In the genomic region with DNA sequence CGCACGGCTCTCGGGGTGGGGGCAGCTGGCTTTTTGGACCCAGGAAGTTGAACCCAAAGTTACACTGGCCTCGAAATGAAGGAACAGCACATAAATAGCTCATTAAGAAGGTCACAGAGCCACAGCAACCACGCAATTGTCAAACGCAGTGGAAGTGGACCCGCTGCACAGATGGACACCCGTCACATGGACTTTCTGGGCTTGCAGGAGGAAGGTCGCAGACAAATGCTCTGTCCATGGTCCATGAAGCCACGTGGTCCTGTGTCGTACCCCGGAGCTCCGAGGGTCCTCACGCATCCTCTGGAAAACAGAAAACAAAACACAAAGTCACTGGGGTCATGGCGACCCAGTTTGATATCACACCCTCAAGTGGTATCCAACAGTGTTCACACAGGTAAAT, we compare ENCODE assay signal across 22 cellular contexts.
A peak's percentile ranks its signal among the peaks of the same experiment; 100 is the strongest.
DNase-seq lines count a peak whose midpoint lies in the region; ATAC-seq, FAIRE-seq and TF ChIP-seq lines count a peak whose summit lies in the region.
"Had no signal": no experiment of that assay in that cellular context is flagged by ENCODE, and none has a peak within 500 bp of the region (broad histone marks: within the 10 kb centered on the region; RNA-seq: fewer than 3 reads in every experiment).

No MANE protein-coding gene starts in this region.

- H3K27ac ChIP-seq in GM23338 (ENCODE audit: low read depth) (no peak overlapping the region), kidney (ENCODE audit: low read depth in 2 of 2, low read length in 2 of 2) (no peak overlapping the region), neuronal stem cell (replicated peaks; ENCODE audit: low read length) (no peak overlapping the region)
- H3K27ac ChIP-seq: BLaER1, C4-2B had no signal

- H2BK12ac ChIP-seq in neuronal stem cell (ENCODE audit: low read length) = no peak overlapping the region

- H3K79me2 ChIP-seq in GM23338 (replicated peaks; ENCODE audit: insufficient read depth) = no peaks in the 10 kb centered on the region

- H4K8ac ChIP-seq in neuronal stem cell (ENCODE audit: low read depth, low read length) = no peak overlapping the region

- no peaks in the 10 kb centered on the region; the same call in 1 of the 2 replicates for H3K36me3 ChIP-seq in GM23338 (ENCODE audit: insufficient read depth)
- no peaks in the 10 kb centered on the region for H3K36me3 ChIP-seq in kidney (ENCODE audit: control insufficient read depth in 1 of 2, insufficient read depth in 2 of 2, low read length in 2 of 2)
- H3K36me3 ChIP-seq in neuronal stem cell (replicated peaks in 1 of 2; ENCODE audit: control insufficient read depth in 2 of 2, insufficient read depth in 2 of 2, low read length in 2 of 2) = no peaks in the 10 kb centered on the region
- H3K36me3 ChIP-seq: BLaER1 had no signal

- no peaks in the 10 kb centered on the region for H3K9me3 ChIP-seq in kidney (ENCODE audit: control insufficient read depth in 1 of 2, low read length in 2 of 2)
- H3K9me3 ChIP-seq in neuronal stem cell (replicated peaks in 1 of 2; ENCODE audit: control insufficient read depth in 2 of 2, insufficient read depth in 1 of 2, low read depth in 1 of 2, low read length in 2 of 2) = no peaks in the 10 kb centered on the region
- H3K9me3 ChIP-seq: BLaER1 had no signal

- no peak overlapping the region for H4K91ac ChIP-seq in neuronal stem cell (ENCODE audit: low read depth, low read length, poor library complexity)

- H4K20me1 ChIP-seq in GM23338 (replicated peaks; ENCODE audit: insufficient read depth) = no peaks in the 10 kb centered on the region
- H4K20me1 ChIP-seq: BLaER1 had no signal

- H3K9me2 ChIP-seq in GM23338 (ENCODE audit: insufficient read depth) = no peaks in the 10 kb centered on the region

- no CpG with 5 or more reads among the region's 15 CpGs for WGBS in neuronal stem cell (ENCODE audit: extremely low coverage in 2 of 2, insufficient read length in 2 of 2, insufficient replicate concordance in 1 of 2), 2 donors

- no peak overlapping the region for H3K4ac ChIP-seq in neuronal stem cell (ENCODE audit: low read length)

- H3K23ac ChIP-seq in neuronal stem cell (ENCODE audit: low read depth, low read length, poor library complexity) = no peak overlapping the region

- no peaks in the 10 kb centered on the region for H3K4me1 Mint-ChIP-seq in GM23338
- H3K4me1 Mint-ChIP-seq: B cell; CD8-positive, alpha-beta memory T cell had no signal

- H3K9me3 Mint-ChIP-seq in GM23338 = peaks cover 88% of the 10 kb centered on the region
- H3K9me3 Mint-ChIP-seq: CD4-positive, alpha-beta T cell had no signal

- no peak for TF ChIP-seq CTCF in GM23338 (conservative IDR thresholded peaks at IDR 0.05; ENCODE audit: low read depth in 2 of 2)
- TF ChIP-seq CTCF in kidney (IDR thresholded peaks at IDR 0.05; ENCODE audit: borderline replicate concordance, extremely low read depth, insufficient read depth) = no peak

- H3F3A ChIP-seq in GM23338 (replicated peaks; ENCODE audit: low read depth) = no peaks in the 10 kb centered on the region

- no peaks in the 10 kb centered on the region for H3K27me3 ChIP-seq in GM23338 (ENCODE audit: insufficient read depth)
- no peaks in the 10 kb centered on the region for H3K27me3 ChIP-seq in neuronal stem cell (ENCODE audit: control insufficient read depth in 3 of 3, insufficient read depth in 3 of 3, low read depth in 1 of 3, low read length in 3 of 3)
- H3K27me3 ChIP-seq: BLaER1 had no signal

- no peak for FAIRE-seq in kidney (lab: Jason Lieb, UNC)
- FAIRE-seq: D721Med, GM12878, GM19239 had no signal

- H2BK15ac ChIP-seq in neuronal stem cell (ENCODE audit: low read length) = no peak overlapping the region

- DNase-seq in GM23338 (ENCODE audit: low spot score) (no peak), kidney (peak; percentile 38), neuronal stem cell (ENCODE audit: low spot score) (no peak), HK-2 (ENCODE audit: unreplicated experiment) (no peak), dedifferentiated amniotic fluid mesenchymal stem cell (ENCODE audit: extremely low spot score) (no peak), NCI-H446 treated with DMSO at 0.1 percent for 48 hours (lab: John Stamatoyannopoulos, UW) (no peak)
- no peak for DNase-seq in activated T-cell treated with anti-CD3 and anti-CD28 coated beads, Interleukin-2, amount 50 U/mL, for 1 hour
- DNase-seq: 8988T; CD4-positive, alpha-beta T cell; CD8-positive, alpha-beta memory T cell; DMS 273 treated with DMSO at 0.1 percent for 48 hours; DMS79; EL; GDM1; GOT3; HCEC 1CT had no signal

- no peak overlapping the region for H3K4me2 ChIP-seq in GM23338
- no peak overlapping the region for H3K4me2 ChIP-seq in neuronal stem cell (ENCODE audit: insufficient read depth, low read length, poor library complexity, severe bottlenecking)
- H3K4me2 ChIP-seq: BLaER1 had no signal

- ATAC-seq in GM23338 = no peak
- ATAC-seq: GM12878 had no signal

- peaks cover 27% of the 10 kb centered on the region for H3K36me3 Mint-ChIP-seq in GM23338 (ENCODE audit: low read depth)
- H3K36me3 Mint-ChIP-seq: CD8-positive, alpha-beta memory T cell had no signal

- no peaks in the 10 kb centered on the region for H3K79me1 ChIP-seq in neuronal stem cell (ENCODE audit: low read depth, low read length)

- H2AFZ ChIP-seq in GM23338 (0 out of 2 replicates have a peak overlapping the region, but pooled peaks have one; percentile 18), neuronal stem cell (ENCODE audit: low read length) (no peak overlapping the region)

- no peak overlapping the region for H3K27ac Mint-ChIP-seq in GM23338
- H3K27ac Mint-ChIP-seq: B cell; CD4-positive, alpha-beta T cell; CD8-positive, alpha-beta memory T cell had no signal

- no peak overlapping the region for H2BK5ac ChIP-seq in neuronal stem cell (ENCODE audit: low read length)

- intact Hi-C loops in kidney (cut with DNase I) = no loop called here

- H3K4me1 ChIP-seq in GM23338 (ENCODE audit: insufficient read depth) (no peaks in the 10 kb centered on the region), kidney (ENCODE audit: control insufficient read depth in 1 of 2, insufficient read depth in 1 of 2, low read depth in 1 of 2, low read length in 2 of 2) (no peaks in the 10 kb centered on the region), neuronal stem cell (ENCODE audit: control insufficient read depth in 2 of 2, insufficient read depth in 1 of 2, low read depth in 1 of 2, low read length in 2 of 2) (no peaks in the 10 kb centered on the region)
- H3K4me1 ChIP-seq: BLaER1 had no signal

- H2AK5ac ChIP-seq in neuronal stem cell (ENCODE audit: low read depth, low read length) = no peak overlapping the region

- H2BK120ac ChIP-seq in neuronal stem cell (ENCODE audit: low read depth, low read length) = no peak overlapping the region

- H3K4me3 ChIP-seq in GM23338 = no peak overlapping the region
- H3K4me3 ChIP-seq in kidney (ENCODE audit: low read length in 2 of 2) = no peak overlapping the region
- no peak overlapping the region for H3K4me3 ChIP-seq in neuronal stem cell (ENCODE audit: low read length in 2 of 2)
- H3K4me3 ChIP-seq: BLaER1, GM12878 had no signal

- peak overlapping the region; percentile 79 for H3K18ac ChIP-seq in neuronal stem cell (ENCODE audit: low read length)

- no peak overlapping the region for H3K4me3 Mint-ChIP-seq in GM23338
- H3K4me3 Mint-ChIP-seq: B cell; CD4-positive, alpha-beta T cell; CD8-positive, alpha-beta memory T cell had no signal

- H3K27me3 Mint-ChIP-seq in GM23338 (ENCODE audit: insufficient read depth, low read depth, poor library complexity) = peaks cover 7% of the 10 kb centered on the region
- H3K27me3 Mint-ChIP-seq: B cell; CD4-positive, alpha-beta T cell; CD8-positive, alpha-beta memory T cell had no signal

- H3K14ac ChIP-seq in neuronal stem cell (ENCODE audit: low read length) = no peak overlapping the region

- no peak overlapping the region for H3K9ac ChIP-seq in kidney (ENCODE audit: low read length in 2 of 2)
- H3K9ac ChIP-seq in neuronal stem cell (ENCODE audit: low read depth, low read length, poor library complexity) = no peak overlapping the region
- H3K9ac ChIP-seq: BLaER1 had no signal

TF ChIP-seq in GM23338, 12 proteins besides CTCF, POLR2A, EP300 and RAD21:
- TF ChIP-seq, protein P1, sequence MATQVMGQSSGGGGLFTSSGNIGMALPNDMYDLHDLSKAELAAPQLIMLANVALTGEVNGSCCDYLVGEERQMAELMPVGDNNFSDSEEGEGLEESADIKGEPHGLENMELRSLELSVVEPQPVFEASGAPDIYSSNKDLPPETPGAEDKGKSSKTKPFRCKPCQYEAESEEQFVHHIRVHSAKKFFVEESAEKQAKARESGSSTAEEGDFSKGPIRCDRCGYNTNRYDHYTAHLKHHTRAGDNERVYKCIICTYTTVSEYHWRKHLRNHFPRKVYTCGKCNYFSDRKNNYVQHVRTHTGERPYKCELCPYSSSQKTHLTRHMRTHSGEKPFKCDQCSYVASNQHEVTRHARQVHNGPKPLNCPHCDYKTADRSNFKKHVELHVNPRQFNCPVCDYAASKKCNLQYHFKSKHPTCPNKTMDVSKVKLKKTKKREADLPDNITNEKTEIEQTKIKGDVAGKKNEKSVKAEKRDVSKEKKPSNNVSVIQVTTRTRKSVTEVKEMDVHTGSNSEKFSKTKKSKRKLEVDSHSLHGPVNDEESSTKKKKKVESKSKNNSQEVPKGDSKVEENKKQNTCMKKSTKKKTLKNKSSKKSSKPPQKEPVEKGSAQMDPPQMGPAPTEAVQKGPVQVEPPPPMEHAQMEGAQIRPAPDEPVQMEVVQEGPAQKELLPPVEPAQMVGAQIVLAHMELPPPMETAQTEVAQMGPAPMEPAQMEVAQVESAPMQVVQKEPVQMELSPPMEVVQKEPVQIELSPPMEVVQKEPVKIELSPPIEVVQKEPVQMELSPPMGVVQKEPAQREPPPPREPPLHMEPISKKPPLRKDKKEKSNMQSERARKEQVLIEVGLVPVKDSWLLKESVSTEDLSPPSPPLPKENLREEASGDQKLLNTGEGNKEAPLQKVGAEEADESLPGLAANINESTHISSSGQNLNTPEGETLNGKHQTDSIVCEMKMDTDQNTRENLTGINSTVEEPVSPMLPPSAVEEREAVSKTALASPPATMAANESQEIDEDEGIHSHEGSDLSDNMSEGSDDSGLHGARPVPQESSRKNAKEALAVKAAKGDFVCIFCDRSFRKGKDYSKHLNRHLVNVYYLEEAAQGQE (IDR thresholded peaks at IDR 0.05; ENCODE audit: unreplicated experiment) = peak; percentile 19
- TF ChIP-seq ZNF114 (CRISPR knock-in tag; IDR thresholded peaks at IDR 0.05) = no peak
TF ChIP-seq in GM23338: peak in this region for 1.
